ENCODE assay signal across 15 cellular contexts in the genomic region with DNA sequence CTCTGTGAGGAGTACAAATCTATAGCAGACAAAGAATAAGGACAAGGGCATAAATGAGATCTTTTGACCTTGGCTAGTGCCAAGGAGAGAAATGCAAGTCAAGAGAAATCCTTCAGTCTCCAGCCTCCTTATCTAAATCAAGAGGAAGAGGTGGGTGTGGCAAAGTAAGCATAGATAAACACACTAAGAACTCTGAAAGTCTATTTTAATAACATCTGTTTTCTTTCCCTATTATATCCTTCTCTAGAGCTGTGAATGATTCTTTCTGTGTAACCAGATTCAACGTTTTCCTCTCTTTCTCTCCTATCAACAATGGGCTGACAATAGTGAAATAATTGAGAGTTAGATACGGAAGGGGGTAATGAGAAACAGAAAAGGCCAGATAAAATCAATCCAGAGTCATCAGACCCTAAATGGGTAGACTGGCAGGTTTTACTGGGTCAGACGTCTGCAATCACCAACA.
DNase-seq lines count a peak whose midpoint lies in the region; ATAC-seq and TF ChIP-seq lines count a peak whose summit lies in the region.
"Had no signal": no experiment of that assay in that cellular context is flagged by ENCODE, and none has a peak within 500 bp of the region (broad histone marks: within the 10 kb centered on the region; RNA-seq: fewer than 3 reads in every experiment).

No MANE protein-coding gene starts in this region.

- H3K14ac ChIP-seq in trophoblast cell (ENCODE audit: low read length) = peak overlapping the region; percentile 61

- H2AK5ac ChIP-seq in trophoblast cell (ENCODE audit: low read length) = no peak overlapping the region

- TF ChIP-seq POLR2A in vagina (IDR thresholded peaks at IDR 0.05) = no peak

- no peak overlapping the region for H3K4ac ChIP-seq in trophoblast cell (ENCODE audit: low read depth, low read length)

- H3K4me1 ChIP-seq in hepatocyte (ENCODE audit: insufficient read depth) (peaks cover 71% of the 10 kb centered on the region), trophoblast cell (ENCODE audit: control insufficient read depth in 1 of 2, insufficient read depth in 2 of 2, low read length in 2 of 2) (peaks cover 33 to 48% of the 10 kb centered on the region in 2 experiments), vagina (peaks cover 90% of the 10 kb centered on the region)

- H3K79me1 ChIP-seq in trophoblast cell (ENCODE audit: low read length) = peaks cover 47% of the 10 kb centered on the region

- no peaks in the 10 kb centered on the region for H3K9me2 ChIP-seq in hepatocyte (replicated peaks; ENCODE audit: insufficient read depth)

- H2BK120ac ChIP-seq in trophoblast cell (ENCODE audit: insufficient read depth, low read length, poor library complexity) = peak overlapping the region; percentile 53

- no peaks in the 10 kb centered on the region for H4K20me1 ChIP-seq in hepatocyte (ENCODE audit: insufficient read depth, poor library complexity, severe bottlenecking)

- no peak overlapping the region for H3K23ac ChIP-seq in trophoblast cell (ENCODE audit: low read length)

- peak overlapping the region; percentile 67 for H2BK12ac ChIP-seq in trophoblast cell (ENCODE audit: low read length)

- ATAC-seq in HG03460 (IDR thresholded peaks at IDR 0.05; ENCODE audit: unreplicated experiment) (no peak), GM21390 (IDR thresholded peaks at IDR 0.05; ENCODE audit: unreplicated experiment) (no peak)
- ATAC-seq: GM12878, HCT116 had no signal

- H3K36me3 ChIP-seq in hepatocyte (replicated peaks; ENCODE audit: insufficient read depth, low read depth) = no peaks in the 10 kb centered on the region
- no peaks in the 10 kb centered on the region for H3K36me3 ChIP-seq in trophoblast cell (ENCODE audit: control insufficient read depth in 1 of 2, insufficient read depth in 2 of 2, low read length in 2 of 2)
- H3K36me3 ChIP-seq in vagina = no peaks in the 10 kb centered on the region
- H3K36me3 ChIP-seq: brain microvascular endothelial cell had no signal

- peak overlapping the region; percentile 64 for H3K27ac ChIP-seq in hepatocyte
- H3K27ac ChIP-seq in trophoblast cell (ENCODE audit: low read depth, low read length) = peak overlapping the region; percentile 96
- peak overlapping the region; percentile 86 for H3K27ac ChIP-seq in vagina
- H3K27ac ChIP-seq: 22Rv1, brain microvascular endothelial cell, RWPE1 had no signal

- no peak overlapping the region for H3K18ac ChIP-seq in trophoblast cell (ENCODE audit: low read length)

- no peak overlapping the region for H2AFZ ChIP-seq in hepatocyte
- H2AFZ ChIP-seq in trophoblast cell (ENCODE audit: insufficient read depth, low read length, poor library complexity) = no peak overlapping the region

- H3K79me2 ChIP-seq in hepatocyte (no peaks in the 10 kb centered on the region), trophoblast cell (ENCODE audit: control insufficient read depth, insufficient read depth, low read length, poor library complexity) (peaks cover 4% of the 10 kb centered on the region)

- H3K9me3 ChIP-seq in hepatocyte (ENCODE audit: low read depth) (no peaks in the 10 kb centered on the region), trophoblast cell (ENCODE audit: insufficient read depth, low read depth, low read length) (no peaks in the 10 kb centered on the region), vagina (no peaks in the 10 kb centered on the region)

- H3K27me3 ChIP-seq in hepatocyte (no peaks in the 10 kb centered on the region), trophoblast cell (ENCODE audit: insufficient read depth, low read length) (no peaks in the 10 kb centered on the region), vagina (no peaks in the 10 kb centered on the region)
- H3K27me3 ChIP-seq: brain microvascular endothelial cell had no signal

- H3K4me3 ChIP-seq in hepatocyte (no peak overlapping the region), trophoblast cell (ENCODE audit: low read depth, low read length) (no peak overlapping the region), vagina (no peak overlapping the region)
- H3K4me3 ChIP-seq: GM12878 had no signal

- DNase-seq in NCI-H2107 treated with DMSO at 0.1 percent for 48 hours (lab: John Stamatoyannopoulos, UW; ENCODE audit: unreplicated experiment) = peak; percentile 62
- DNase-seq in NCI-H2107 (lab: John Stamatoyannopoulos, UW) = no peak
- peak; percentile 38 for DNase-seq in hepatocyte (ENCODE audit: low spot score)
- no peak for DNase-seq in trophoblast cell
- no peak for DNase-seq in vagina (ENCODE audit: extremely low spot score in 2 of 2)
- DNase-seq in NCI-H82 treated with DMSO at 0.1 percent for 48 hours (lab: John Stamatoyannopoulos, UW; ENCODE audit: unreplicated experiment) = no peak
- DNase-seq: activated CD4-positive, CD25-positive, alpha-beta regulatory T cell; activated T-cell treated with anti-CD3 and anti-CD28 coated beads, Interleukin-2, amount 50 U/mL, for 48 hours; brain microvascular endothelial cell had no signal

- intact Hi-C loops in vagina (cut with DNase I) = no loop called here

- no peak overlapping the region for H4K12ac ChIP-seq in trophoblast cell (ENCODE audit: low read depth, low read length)

- H3K4me2 ChIP-seq in hepatocyte (peak overlapping the region; percentile 38), trophoblast cell (ENCODE audit: low read length) (peak overlapping the region; percentile 10)

- TF ChIP-seq CTCF in hepatocyte (IDR thresholded peaks at IDR 0.05; ENCODE audit: poor library complexity) (no peak), vagina (IDR thresholded peaks at IDR 0.05) (no peak)

- 16% methylated on average over 3 of the region's 3 CpGs for WGBS in hepatocyte (ENCODE audit: low lambda C conversion rate, missing lambda C conversion rate)
- no CpG with 5 or more reads among the region's 3 CpGs for WGBS in trophoblast cell (ENCODE audit: extremely low coverage, insufficient coverage, insufficient read length)

- H3K9ac ChIP-seq in trophoblast cell (ENCODE audit: low read length) = no peak overlapping the region

- H4K8ac ChIP-seq in trophoblast cell (ENCODE audit: low read depth, low read length) = no peak overlapping the region

- peak overlapping the region; percentile 32 for H4K91ac ChIP-seq in trophoblast cell (ENCODE audit: low read depth, low read length)

- H2BK5ac ChIP-seq in trophoblast cell (ENCODE audit: low read depth, low read length, poor library complexity) = peak overlapping the region; percentile 74

Comparison
In these comparisons a context has a peak if more than half of its experiments do, and no peak if none do; other contexts are left out.
1. DNase-seq: peak in NCI-H2107 treated with DMSO at 0.1 percent for 48 hours (single experiment) and hepatocyte (single experiment); none in NCI-H2107 (single experiment), trophoblast cell (0 of 2), vagina (0 of 2) and NCI-H82 treated with DMSO at 0.1 percent for 48 hours (single experiment).
2. Peak in every context shown above with its lines, with median percentiles within 50 percentile points of each other: H3K27ac ChIP-seq.